In genomic region chr14:61474021-61474420, GRCh38 we compare ENCODE assay signal across 11 cellular contexts.
DNase-seq lines count a peak whose midpoint lies in the region; ATAC-seq and TF ChIP-seq lines count a peak whose summit lies in the region.
"Had no signal": no experiment of that assay in that cellular context is flagged by ENCODE, and none has a peak within 500 bp of the region (broad histone marks: within the 10 kb centered on the region; RNA-seq: fewer than 3 reads in every experiment).

No MANE protein-coding gene starts in this region.

- H3K27ac Mint-ChIP-seq in activated naive CD4-positive, alpha-beta T cell treated with anti-CD3 and anti-CD28 coated beads, Interleukin-2, amount 10 ng/mL, durations not matched to agents 7 days and 5 days = peak overlapping the region; percentile 95
- H3K27ac Mint-ChIP-seq in chondrocyte (ENCODE audit: unreplicated experiment) = peak overlapping the region; percentile 18
- H3K27ac Mint-ChIP-seq: nephron had no signal

- CTCF ChIA-PET in activated naive CD4-positive, alpha-beta T cell treated with anti-CD3 and anti-CD28 coated beads, Interleukin-2, amount 10 ng/mL, durations not matched to agents 7 days and 5 days (lab: Charles Lee) = interaction anchor here (0.7 to 6.8 kb wide), 4 partner anchors 18 to 364 kb away, joined by 3 to 38 read pairs (median 3); no protein-coding TSS in a partner anchor
- CTCF ChIA-PET in PC-9 (lab: Charles Lee) = no interaction called here

- H3K27ac ChIP-seq in PC-9 (peak overlapping the region; percentile 89; the same call in 1 of the 2 replicates), thymus (ENCODE audit: low read depth) (peak overlapping the region; percentile 56)

- H4K20me1 ChIP-seq in PC-9 (ENCODE audit: insufficient read depth) = no peaks in the 10 kb centered on the region

- no peaks in the 10 kb centered on the region for H3K9me3 Mint-ChIP-seq in activated naive CD4-positive, alpha-beta T cell treated with anti-CD3 and anti-CD28 coated beads, Interleukin-2, amount 10 ng/mL, durations not matched to agents 7 days and 5 days
- H3K9me3 Mint-ChIP-seq in chondrocyte (ENCODE audit: low read depth) = no peaks in the 10 kb centered on the region
- H3K9me3 Mint-ChIP-seq: nephron had no signal

- peaks cover 95% of the 10 kb centered on the region for H3K4me1 Mint-ChIP-seq in activated naive CD4-positive, alpha-beta T cell treated with anti-CD3 and anti-CD28 coated beads, Interleukin-2, amount 10 ng/mL, durations not matched to agents 7 days and 5 days
- peaks cover 92% of the 10 kb centered on the region for H3K4me1 Mint-ChIP-seq in chondrocyte (ENCODE audit: low read depth)

- BruUV-seq in PC-9 (replicated peaks; lab: Mats Ljungman, UMichigan) = no TSS peak

- no peaks in the 10 kb centered on the region for H3K27me3 Mint-ChIP-seq in activated naive CD4-positive, alpha-beta T cell treated with anti-CD3 and anti-CD28 coated beads, Interleukin-2, amount 10 ng/mL, durations not matched to agents 7 days and 5 days
- no peaks in the 10 kb centered on the region for H3K27me3 Mint-ChIP-seq in chondrocyte (ENCODE audit: low read depth)

- TF ChIP-seq CTCF in PC-9 (conservative IDR thresholded peaks at IDR 0.05) = no peak
- no peak for TF ChIP-seq CTCF in chondrocyte (IDR thresholded peaks at IDR 0.05)

- H3K4me2 ChIP-seq in PC-9 = no peak overlapping the region

- H2AFZ ChIP-seq in PC-9 = no peak overlapping the region

- peak overlapping the region; percentile 14 for H3K4me3 Mint-ChIP-seq in activated naive CD4-positive, alpha-beta T cell treated with anti-CD3 and anti-CD28 coated beads, Interleukin-2, amount 10 ng/mL, durations not matched to agents 7 days and 5 days
- H3K4me3 Mint-ChIP-seq in chondrocyte (ENCODE audit: unreplicated experiment) = no peak overlapping the region
- H3K4me3 Mint-ChIP-seq: nephron had no signal

- H3K9me2 ChIP-seq in PC-9 (ENCODE audit: insufficient read depth) = no peaks in the 10 kb centered on the region; the same call in 1 of the 2 replicates

- DNase-seq in activated naive CD4-positive, alpha-beta T cell treated with anti-CD3 and anti-CD28 coated beads, Interleukin-2, amount 10 ng/mL, durations not matched to agents 7 days and 5 days = no peak
- no peak for DNase-seq in activated naive CD4-positive, alpha-beta T cell (lab: John Stamatoyannopoulos, UW)
- no peak for DNase-seq in PC-9
- no peak for DNase-seq in chondrocyte (ENCODE audit: low spot score)
- no peak for DNase-seq in EL
- no peak for DNase-seq in RPMI8226
- DNase-seq: activated CD4-positive, CD25-positive, alpha-beta regulatory T cell; NCI-H446 had no signal

- H3K4me1 ChIP-seq in PC-9 (replicated peaks; ENCODE audit: insufficient read depth) (peaks cover 84% of the 10 kb centered on the region), thymus (ENCODE audit: control insufficient read depth, insufficient read depth, low read length) (peaks cover 50% of the 10 kb centered on the region)

- H3K9me3 ChIP-seq in PC-9 (ENCODE audit: insufficient read depth, low read depth) = no peaks in the 10 kb centered on the region
- no peaks in the 10 kb centered on the region for H3K9me3 ChIP-seq in thymus (ENCODE audit: control insufficient read depth)

- peaks cover 60% of the 10 kb centered on the region for H3K79me2 ChIP-seq in PC-9 (ENCODE audit: low read depth)

- H3K4me3 ChIP-seq in PC-9 = no peak overlapping the region
- H3K4me3 ChIP-seq in thymus (ENCODE audit: low read length) = no peak overlapping the region

- no peak for ATAC-seq in HG03571 (IDR thresholded peaks at IDR 0.05; ENCODE audit: unreplicated experiment)

- H3F3A ChIP-seq in PC-9 (ENCODE audit: insufficient read depth, low read depth) = peaks cover 64% of the 10 kb centered on the region

- H3K36me3 ChIP-seq in PC-9 (ENCODE audit: low read depth) (no peaks in the 10 kb centered on the region), thymus (ENCODE audit: control insufficient read depth, insufficient read depth) (no peaks in the 10 kb centered on the region)

- intact Hi-C loops in PC-9 (cut with micrococcal nuclease; ENCODE audit: unreplicated experiment) = no loop called here

- H3K27me3 ChIP-seq in PC-9 (ENCODE audit: insufficient read depth, low read depth) (no peaks in the 10 kb centered on the region), thymus (ENCODE audit: control insufficient read depth, insufficient read depth) (no peaks in the 10 kb centered on the region)

- WGBS in thymus = 0% methylated on average over 1 of the region's 1 CpG

- H3K36me3 Mint-ChIP-seq in activated naive CD4-positive, alpha-beta T cell treated with anti-CD3 and anti-CD28 coated beads, Interleukin-2, amount 10 ng/mL, durations not matched to agents 7 days and 5 days = peaks cover 60% of the 10 kb centered on the region
- H3K36me3 Mint-ChIP-seq in chondrocyte (ENCODE audit: low read depth) = no peaks in the 10 kb centered on the region

- POLR2A ChIA-PET in PC-9 (lab: Charles Lee; ENCODE audit: unreplicated experiment) = no interaction called here
